Comparison of ENCODE assay signal across 21 cellular contexts in genomic region chr7:110718514-110719205, GRCh38.
DNase-seq lines count a peak whose midpoint lies in the region; FAIRE-seq and TF ChIP-seq lines count a peak whose summit lies in the region.
"Had no signal": no experiment of that assay in that cellular context is flagged by ENCODE, and none has a peak within 500 bp of the region (broad histone marks: within the 10 kb centered on the region; RNA-seq: fewer than 3 reads in every experiment).

No MANE protein-coding gene starts in this region.

- peak overlapping the region; percentile 95 for H2BK120ac ChIP-seq in H1 (replicated peaks; ENCODE audit: low read depth, low read length)

- H3K9ac ChIP-seq in H1 (replicated peaks in 1 of 4; ENCODE audit: extremely low read depth in 1 of 4, low read depth in 3 of 4, low read length in 3 of 4) (no peak overlapping the region), mammary epithelial cell (ENCODE audit: insufficient read depth, low read length) (no peak overlapping the region)
- H3K9ac ChIP-seq: BLaER1 had no signal

- no peak overlapping the region for H3K23ac ChIP-seq in H1 (ENCODE audit: insufficient read length)

- H3K27ac ChIP-seq in H1 (ENCODE audit: low read depth, low read length) (no peak overlapping the region), mammary epithelial cell (ENCODE audit: insufficient read depth, low read depth, low read length) (no peak overlapping the region), suprapubic skin (no peak overlapping the region)
- H3K27ac ChIP-seq: BLaER1 had no signal

- H2BK15ac ChIP-seq in H1 (ENCODE audit: low read length): no peak overlapping the region

- H4K8ac ChIP-seq in H1 (ENCODE audit: extremely low read depth, insufficient read depth, low read length): no peak overlapping the region

- no peak overlapping the region for H2AK5ac ChIP-seq in H1 (ENCODE audit: low read depth, low read length)

- H4K20me1 ChIP-seq in H1 (replicated peaks in 1 of 2; ENCODE audit: control insufficient read depth in 1 of 2, insufficient read depth in 2 of 2, low read length in 2 of 2) (no peaks in the 10 kb centered on the region), mammary epithelial cell (ENCODE audit: insufficient read depth, low read length) (no peaks in the 10 kb centered on the region)
- H4K20me1 ChIP-seq: BLaER1 had no signal

- H4K91ac ChIP-seq in H1 (replicated peaks; ENCODE audit: insufficient read length, low read length): peak overlapping the region; percentile 89

- no peak overlapping the region for H3K14ac ChIP-seq in H1 (ENCODE audit: insufficient read length)

- H3K4me1 ChIP-seq in HAP-1 (peaks cover 22% of the 10 kb centered on the region), H1 (replicated peaks in 1 of 4; ENCODE audit: control insufficient read depth in 3 of 4, insufficient read depth in 4 of 4, low read length in 3 of 4) (peaks cover 2 to 22% (median 7%) of the 10 kb centered on the region in 4 experiments; a peak in 4 of 7 replicates), mammary epithelial cell (ENCODE audit: insufficient read depth, low read length) (no peaks in the 10 kb centered on the region), suprapubic skin (no peaks in the 10 kb centered on the region)
- H3K4me1 ChIP-seq: BLaER1 had no signal

- DNase-seq in NCI-H748 (lab: John Stamatoyannopoulos, UW; ENCODE audit: unreplicated experiment) (peak; percentile 53), NCI-H748 treated with DMSO at 0.1 percent for 48 hours (lab: John Stamatoyannopoulos, UW) (no peak), HAP-1 (ENCODE audit: low spot score in 2 of 2) (peak; percentile 27 to 54), H1 (ENCODE audit: low read depth in 1 of 2, low spot score in 2 of 2) (peak in 1 of 2 experiments; percentile 74), iPS-NIHi7 (ENCODE audit: extremely low spot score) (peak; percentile 65), SHP77 (lab: John Stamatoyannopoulos, UW) (no peak), mammary epithelial cell (no peak), suprapubic skin (ENCODE audit: low spot score in 2 of 2) (no peak)
- DNase-seq: CD8-positive, alpha-beta memory T cell; DND-41; GDM1; NCI-H1105 treated with DMSO at 0.1 percent for 48 hours; NCI-H187 treated with DMSO at 0.1 percent for 48 hours; NCI-H2171; NCI-H510A; NK-92 treated with Interleukin-12 subunit alpha and Interleukin-12 subunit beta, amount 100 ng/mL, for 24 hours; OCI-M1; SIG-M5 had no signal

- H3K36me3 ChIP-seq in HAP-1 (replicated peaks): no peaks in the 10 kb centered on the region
- H3K36me3 ChIP-seq in H1 (ENCODE audit: control insufficient read depth in 2 of 4, insufficient read depth in 4 of 4, low read length in 3 of 4): no peaks in the 10 kb centered on the region
- no peaks in the 10 kb centered on the region for H3K36me3 ChIP-seq in mammary epithelial cell (ENCODE audit: insufficient read depth, low read length)
- no peaks in the 10 kb centered on the region for H3K36me3 ChIP-seq in suprapubic skin
- H3K36me3 ChIP-seq: BLaER1 had no signal

- no peaks in the 10 kb centered on the region for H3K79me1 ChIP-seq in H1 (ENCODE audit: low read depth, low read length)

- no peaks in the 10 kb centered on the region for H3K9me3 ChIP-seq in HAP-1
- H3K9me3 ChIP-seq in H1 (ENCODE audit: insufficient read depth in 2 of 2, low read depth in 1 of 2, low read length in 1 of 2): no peaks in the 10 kb centered on the region
- no peaks in the 10 kb centered on the region for H3K9me3 ChIP-seq in mammary epithelial cell (replicated peaks; ENCODE audit: insufficient read depth, low read length)
- no peaks in the 10 kb centered on the region for H3K9me3 ChIP-seq in suprapubic skin
- H3K9me3 ChIP-seq: BLaER1 had no signal

- CTCF ChIA-PET in H1 (lab: Charles Lee; ENCODE audit: partially characterized antibody): interaction anchor here (1.9 kb wide), 1 partner anchor 381 kb away, joined by 5 read pairs; no protein-coding TSS in a partner anchor
- CTCF ChIA-PET in mammary epithelial cell (lab: Charles Lee; ENCODE audit: low non-redundant PET): no interaction called here

- POLR2A ChIA-PET in H1 (lab: Charles Lee; ENCODE audit: partially characterized antibody): interaction anchor here (1.0 kb wide), 1 partner anchor 41 kb away, joined by 3 read pairs; no protein-coding TSS in a partner anchor

- no peaks in the 10 kb centered on the region for H3K79me2 ChIP-seq in H1 (ENCODE audit: control insufficient read depth in 1 of 2, insufficient read depth in 2 of 2, low read length in 2 of 2)
- no peaks in the 10 kb centered on the region for H3K79me2 ChIP-seq in mammary epithelial cell (ENCODE audit: insufficient read depth, low read length)

- peak overlapping the region; percentile 70 for H4K5ac ChIP-seq in H1 (ENCODE audit: insufficient read length, low read depth, low read length)

- intact Hi-C loops in mammary epithelial cell (cut with micrococcal nuclease): no loop called here

- 20% methylated on average over 3 of the region's 3 CpGs; no CpG with 5 or more reads in 1 of the 2 experiments for WGBS in H1 (ENCODE audit: extremely low coverage in 1 of 2, insufficient coverage in 1 of 2, insufficient read length in 1 of 2, insufficient replicate concordance in 2 of 2, low coverage in 1 of 2, low lambda C conversion rate in 2 of 2, missing lambda C conversion rate in 1 of 2), 2 experiments
- 49% methylated on average over 3 of the region's 3 CpGs for WGBS in mammary epithelial cell (ENCODE audit: low coverage, missing lambda C conversion rate)
- 35% methylated on average over 3 of the region's 3 CpGs for WGBS in suprapubic skin

- no peaks in the 10 kb centered on the region for H3K27me3 ChIP-seq in HAP-1 (ENCODE audit: low read depth)
- H3K27me3 ChIP-seq in H1 (replicated peaks in 1 of 4; ENCODE audit: control insufficient read depth in 3 of 4, extremely low read depth in 1 of 4, insufficient read depth in 3 of 4, low read length in 3 of 4): no peaks in the 10 kb centered on the region
- no peaks in the 10 kb centered on the region for H3K27me3 ChIP-seq in mammary epithelial cell (ENCODE audit: insufficient read depth, low read length)
- H3K27me3 ChIP-seq in suprapubic skin: no peaks in the 10 kb centered on the region
- H3K27me3 ChIP-seq: BLaER1 had no signal

- no peak for TF ChIP-seq CTCF in H1 (IDR thresholded peaks at IDR 0.05; ENCODE audit: control extremely low read depth in 1 of 3, insufficient read depth in 1 of 3, low read depth in 1 of 3, low read length in 3 of 3)
- TF ChIP-seq CTCF in mammary epithelial cell (conservative IDR thresholded peaks at IDR 0.05 in 1 of 2, IDR thresholded peaks at IDR 0.05 in 1 of 2; ENCODE audit: extremely low read depth in 1 of 2, insufficient read depth in 1 of 2, low read depth in 1 of 2, low read length in 2 of 2): no peak
- no peak for TF ChIP-seq CTCF in suprapubic skin (IDR thresholded peaks at IDR 0.05)

- no TSS peak for BruUV-seq in mammary epithelial cell (replicated peaks; lab: Mats Ljungman, UMichigan)

- in situ Hi-C loops in HAP-1 (cut with MboI; ENCODE audit: low sequenced_read_pairs) (no loop called here), mammary epithelial cell (cut with MboI; ENCODE audit: low sequenced_read_pairs in 2 of 2) (no loop called here)

- peak overlapping the region; percentile 35; the same call in 1 of the 2 replicates for H2BK5ac ChIP-seq in H1 (ENCODE audit: low read depth, low read length)

- H3K4me2 ChIP-seq in H1 (ENCODE audit: insufficient read depth in 1 of 2, low read depth in 2 of 2, low read length in 2 of 2) (peak overlapping the region; percentile 27 to 50; a peak in 3 of 4 replicates), mammary epithelial cell (ENCODE audit: insufficient read depth, low read depth, low read length) (no peak overlapping the region)
- H3K4me2 ChIP-seq: BLaER1 had no signal

- H3K56ac ChIP-seq in H1 (replicated peaks; ENCODE audit: insufficient read length, low read depth, low read length): no peak overlapping the region

- TF ChIP-seq POLR2A in H1 (IDR thresholded peaks at IDR 0.05; ENCODE audit: control extremely low read depth in 1 of 2, low read depth in 2 of 2, low read length in 2 of 2) (no peak), suprapubic skin (IDR thresholded peaks at IDR 0.05) (no peak)

- TF ChIP-seq RAD21 in H1 (IDR thresholded peaks at IDR 0.05 in 1 of 2, conservative IDR thresholded peaks at IDR 0.05 in 1 of 2; ENCODE audit: low read depth in 2 of 2, low read length in 2 of 2): no peak

- no peak overlapping the region; the same call in 1 of the 2 replicates for H3K18ac ChIP-seq in H1 (ENCODE audit: extremely low read depth, low read length)

- TF ChIP-seq EP300 in H1 (IDR thresholded peaks at IDR 0.05; ENCODE audit: borderline replicate concordance in 1 of 2, low read depth in 2 of 2, low read length in 2 of 2) (peak in 1 of 2 experiments; percentile 15; a peak in 1 of 3 replicates), suprapubic skin (IDR thresholded peaks at IDR 0.05) (no peak)

- no peak overlapping the region for H2BK12ac ChIP-seq in H1 (ENCODE audit: low read depth, low read length)

- peak overlapping the region; percentile 94 for H2BK20ac ChIP-seq in H1 (ENCODE audit: low read length)

- dilution Hi-C loops in mammary epithelial cell (cut with HindIII; ENCODE audit: low sequenced_read_pairs): no loop called here

- peak overlapping the region; percentile 70 for H3K4ac ChIP-seq in H1 (replicated peaks; ENCODE audit: insufficient read length, low read depth, low read length)

- peak; percentile 91 for FAIRE-seq in H1 (lab: Jason Lieb, UNC)
- FAIRE-seq: GM12878, H54 had no signal

- H2AFZ ChIP-seq in H1 (ENCODE audit: low read length): no peak overlapping the region
- no peak overlapping the region for H2AFZ ChIP-seq in mammary epithelial cell (ENCODE audit: low read depth, low read length)

- H3K4me3 ChIP-seq in HAP-1 (no peak overlapping the region), H1 (ENCODE audit: extremely low read depth in 1 of 4, insufficient read depth in 2 of 4, low read depth in 3 of 4, low read length in 4 of 4) (peak overlapping the region in 1 of 4 experiments; percentile 21; a peak in 1 of 8 replicates), mammary epithelial cell (replicated peaks in 1 of 3; ENCODE audit: insufficient read depth in 1 of 3, low read depth in 2 of 3, low read length in 3 of 3) (no peak overlapping the region), suprapubic skin (no peak overlapping the region)
- H3K4me3 ChIP-seq: BLaER1, GM12878 had no signal

- H3K23me2 ChIP-seq in H1 (ENCODE audit: low read depth, low read length): no peaks in the 10 kb centered on the region

TF ChIP-seq in H1, 55 proteins besides CTCF, POLR2A, EP300 and RAD21 (continues in another document):
- TF ChIP-seq NRF1 (IDR thresholded peaks at IDR 0.05; ENCODE audit: low read depth, low read length): no peak
- 0 out of 4 replicates have a peak, but pooled peaks of 1 of the 2 experiments have one; percentile 22 for TF ChIP-seq HDAC2 (IDR thresholded peaks at IDR 0.05; ENCODE audit: borderline replicate concordance in 1 of 2, low read depth in 2 of 2, low read length in 2 of 2)
- no peak for TF ChIP-seq KDM1A (IDR thresholded peaks at IDR 0.05; ENCODE audit: borderline replicate concordance, low read length)
- TF ChIP-seq ZNF274 (IDR thresholded peaks at IDR 0.05; ENCODE audit: borderline replicate concordance, extremely low read depth, low read length): no peak
- 0 out of 2 replicates have a peak, but pooled peaks have one; percentile 20 for TF ChIP-seq SP1 (IDR thresholded peaks at IDR 0.05; ENCODE audit: low read depth, low read length)
- peak; percentile 57 for TF ChIP-seq NANOG (IDR thresholded peaks at IDR 0.05; ENCODE audit: insufficient read depth, low read depth, low read length, poor library complexity, severe bottlenecking)

Comparison
In these comparisons a context has a peak if more than half of its experiments do, and no peak if none do; other contexts are left out.
1. DNase-seq: peak in NCI-H748 (single experiment), HAP-1 (2 of 2) and iPS-NIHi7 (single experiment); none in NCI-H748 treated with DMSO at 0.1 percent for 48 hours (single experiment), SHP77 (0 of 2), mammary epithelial cell (single experiment) and suprapubic skin (0 of 2).